Comparison of ENCODE assay signal across 21 cellular contexts in genomic region chr4:169369634-169370033, GRCh38.
"Had no signal": no experiment of that assay in that cellular context is flagged by ENCODE, and none has a peak within 500 bp of the region (broad histone marks: within the 10 kb centered on the region; RNA-seq: fewer than 3 reads in every experiment).

No MANE protein-coding gene starts in this region.

- H3K4me1 ChIP-seq: body of pancreas, left lung, prostate gland, right atrium auricular region, thyroid gland had no signal

- DNase-seq: activated CD4-positive, alpha-beta T cell treated with anti-CD3 and anti-CD28 coated beads, Interleukin-2, amount 10 ng/mL, durations not matched to agents 24 days and 14 days; activated CD4-positive, CD25-positive, alpha-beta regulatory T cell; activated CD8-positive, alpha-beta T cell treated with anti-CD3 and anti-CD28 coated beads for 36 hours; activated naive CD4-positive, alpha-beta T cell; activated naive CD8-positive, alpha-beta T cell treated with anti-CD3 and anti-CD28 coated beads, Interleukin-2, amount 10 ng/mL, durations not matched to agents 7 days and 5 days; activated T-cell treated with anti-CD3 and anti-CD28 coated beads, Interleukin-2, amount 50 U/mL, for 1 hour; body of pancreas; effector memory CD8-positive, alpha-beta T cell; left lung; mammary epithelial cell; mucosa of descending colon; naive B cell; stimulated activated CD4-positive, alpha-beta T cell treated with anti-CD3 and anti-CD28 coated beads, Interleukin-2, amount 100 ng/mL, for 24 hours; stimulated activated naive CD4-positive, alpha-beta T cell treated with Interleukin-2 at 50 U/mL for 16 hours; thyroid gland had no signal

- H3K4me3 ChIP-seq: body of pancreas, hepatocyte, left lung, mucosa of descending colon, prostate gland, right atrium auricular region, thyroid gland had no signal

- H3K27me3 Mint-ChIP-seq: activated CD4-positive, alpha-beta T cell treated with anti-CD3 and anti-CD28 coated beads, Interleukin-2, amount 10 ng/mL, durations not matched to agents 24 days and 14 days; activated CD8-positive, alpha-beta T cell treated with anti-CD3 and anti-CD28 coated beads for 36 hours; activated T-helper 17 cell treated with anti-CD3 and anti-CD28 coated beads, Interleukin-2, amount 50 U/mL, for 72 hours; naive B cell had no signal

- H3K9me3 ChIP-seq: body of pancreas, mucosa of descending colon, thyroid gland had no signal

- H3K27me3 ChIP-seq: body of pancreas, hepatocyte, left lung, right atrium auricular region, thyroid gland had no signal

- H3K36me3 Mint-ChIP-seq: activated naive CD8-positive, alpha-beta T cell treated with anti-CD3 and anti-CD28 coated beads, Interleukin-2, amount 10 ng/mL, durations not matched to agents 7 days and 5 days had no signal

- H3K79me2 ChIP-seq: hepatocyte had no signal

- H2AFZ ChIP-seq: hepatocyte had no signal

- H3K4me2 ChIP-seq: hepatocyte had no signal

- H3K9me3 Mint-ChIP-seq: activated CD4-positive, alpha-beta T cell treated with anti-CD3 and anti-CD28 coated beads, Interleukin-2, amount 10 ng/mL, durations not matched to agents 24 days and 14 days; activated naive CD8-positive, alpha-beta T cell treated with anti-CD3 and anti-CD28 coated beads, Interleukin-2, amount 10 ng/mL, durations not matched to agents 7 days and 5 days; effector memory CD8-positive, alpha-beta T cell; T-helper 2 cell treated with Interferon-gamma antibody and Interleukin-4, amounts not matched to agents 5 μg/mL and 100 μg/mL, for 36 hours had no signal

- H3K4me1 Mint-ChIP-seq: activated CD4-positive, alpha-beta T cell treated with anti-CD3 and anti-CD28 coated beads, Interleukin-2, amount 10 ng/mL, durations not matched to agents 24 days and 14 days; activated naive CD8-positive, alpha-beta T cell treated with anti-CD3 and anti-CD28 coated beads, Interleukin-2, amount 10 ng/mL, durations not matched to agents 7 days and 5 days; activated T-helper 17 cell treated with anti-CD3 and anti-CD28 coated beads, Interleukin-2, amount 50 U/mL, for 72 hours; naive B cell had no signal

- H3K27ac Mint-ChIP-seq: activated CD4-positive, alpha-beta T cell treated with anti-CD3 and anti-CD28 coated beads, Interleukin-2, amount 10 ng/mL, durations not matched to agents 24 days and 14 days; activated CD8-positive, alpha-beta T cell treated with anti-CD3 and anti-CD28 coated beads for 36 hours; activated naive CD8-positive, alpha-beta T cell treated with anti-CD3 and anti-CD28 coated beads, Interleukin-2, amount 10 ng/mL, durations not matched to agents 7 days and 5 days; activated T-helper 17 cell treated with anti-CD3 and anti-CD28 coated beads, Interleukin-2, amount 50 U/mL, for 72 hours; effector memory CD8-positive, alpha-beta T cell; naive B cell; T-helper 2 cell treated with Interferon-gamma antibody and Interleukin-4, amounts not matched to agents 5 μg/mL and 100 μg/mL, for 36 hours had no signal

- H3K27ac ChIP-seq: body of pancreas, hepatocyte, left lung, prostate gland, right atrium auricular region, thyroid gland had no signal

- H3K36me3 ChIP-seq: left lung, prostate gland, right atrium auricular region, thyroid gland had no signal

- ATAC-seq: activated CD8-positive, alpha-beta T cell treated with anti-CD3 and anti-CD28 coated beads for 36 hours; activated T-helper 17 cell treated with anti-CD3 and anti-CD28 coated beads, Interleukin-2, amount 50 U/mL, for 72 hours; body of pancreas; effector memory CD8-positive, alpha-beta T cell; left lung; mucosa of descending colon had no signal

- H3K4me3 Mint-ChIP-seq: activated CD4-positive, alpha-beta T cell treated with anti-CD3 and anti-CD28 coated beads, Interleukin-2, amount 10 ng/mL, durations not matched to agents 24 days and 14 days; activated CD8-positive, alpha-beta T cell treated with anti-CD3 and anti-CD28 coated beads for 36 hours; activated naive CD8-positive, alpha-beta T cell treated with anti-CD3 and anti-CD28 coated beads, Interleukin-2, amount 10 ng/mL, durations not matched to agents 7 days and 5 days; activated T-helper 17 cell treated with anti-CD3 and anti-CD28 coated beads, Interleukin-2, amount 50 U/mL, for 72 hours; effector memory CD8-positive, alpha-beta T cell; naive B cell; neural crest cell; T-helper 2 cell treated with Interferon-gamma antibody and Interleukin-4, amounts not matched to agents 5 μg/mL and 100 μg/mL, for 36 hours had no signal
